In genomic region chr4:5338511-5338910, GRCh38 we compare ENCODE assay signal across 21 cellular contexts.
DNase-seq lines count a peak whose midpoint lies in the region; ATAC-seq and TF ChIP-seq lines count a peak whose summit lies in the region.
"Had no signal": no experiment of that assay in that cellular context is flagged by ENCODE, and none has a peak within 500 bp of the region (broad histone marks: within the 10 kb centered on the region; RNA-seq: fewer than 3 reads in every experiment).

No MANE protein-coding gene starts in this region.

- POLR2A ChIA-PET in naive thymus-derived CD8-positive, alpha-beta T cell (lab: Charles Lee) = no interaction called here

- H3K27ac Mint-ChIP-seq in naive thymus-derived CD8-positive, alpha-beta T cell = no peak overlapping the region
- H3K27ac Mint-ChIP-seq: CD4-positive, CD25-positive, alpha-beta regulatory T cell; T-helper 17 cell had no signal

- peaks cover 0 to 13% (median 2%) of the 10 kb centered on the region in 9 donors for H3K9me3 Mint-ChIP-seq in naive thymus-derived CD8-positive, alpha-beta T cell

- no peak for ATAC-seq in naive thymus-derived CD8-positive, alpha-beta T cell
- ATAC-seq: T-helper 17 cell had no signal

- peaks cover 0 to 6% (median 0%) of the 10 kb centered on the region in 5 donors for H3K27me3 Mint-ChIP-seq in naive thymus-derived CD8-positive, alpha-beta T cell
- H3K27me3 Mint-ChIP-seq: T-helper 17 cell had no signal

- peaks cover 0 to 3% (median 0%) of the 10 kb centered on the region in 4 donors for H3K4me1 Mint-ChIP-seq in naive thymus-derived CD8-positive, alpha-beta T cell
- H3K4me1 Mint-ChIP-seq: CD4-positive, CD25-positive, alpha-beta regulatory T cell; T-helper 17 cell had no signal

- TF ChIP-seq CTCF in fibroblast of mammary gland (conservative IDR thresholded peaks at IDR 0.05; ENCODE audit: control insufficient read depth, insufficient read depth, low read depth, low read length) = no peak

- H3K4me3 Mint-ChIP-seq in naive thymus-derived CD8-positive, alpha-beta T cell = no peak overlapping the region
- H3K4me3 Mint-ChIP-seq: CD4-positive, CD25-positive, alpha-beta regulatory T cell; T-helper 17 cell had no signal

- peak; percentile 92 for DNase-seq in EH (ENCODE audit: low read depth)
- DNase-seq in fibroblast of mammary gland (ENCODE audit: low read depth) = peak; percentile 22
- no peak for DNase-seq in NCI-H524 (lab: John Stamatoyannopoulos, UW)
- DNase-seq in naive thymus-derived CD8-positive, alpha-beta T cell = no peak
- DNase-seq in COLO829 (ENCODE audit: low spot score) = no peak
- DNase-seq in NCI-H524 treated with DMSO at 0.1 percent for 48 hours (lab: John Stamatoyannopoulos, UW) = no peak
- DNase-seq: CD4-positive, CD25-positive, alpha-beta regulatory T cell; COR-L47; DMS79; IMR-90; NCI-H1694; NCI-H2081 treated with DMSO at 0.1 percent for 48 hours; NCI-H2171 treated with DMSO at 0.1 percent for 48 hours; NCI-H526 treated with DMSO at 0.1 percent for 48 hours; OCI-M1; Right ventricle myocardium superior; SW 1271; T-helper 17 cell had no signal

- H3K4me3 ChIP-seq in fibroblast of mammary gland (ENCODE audit: control insufficient read depth, low read depth, low read length) = no peak overlapping the region
- H3K4me3 ChIP-seq: HAP-1, SK-N-MC had no signal

- peaks cover 0 to 4% (median 0%) of the 10 kb centered on the region in 3 donors for H3K36me3 Mint-ChIP-seq in naive thymus-derived CD8-positive, alpha-beta T cell
- H3K36me3 Mint-ChIP-seq: CD4-positive, CD25-positive, alpha-beta regulatory T cell had no signal

TF ChIP-seq in PFSK-1, 5 proteins besides CTCF, POLR2A, EP300 and RAD21:
- TF ChIP-seq POLR2AphosphoS5 (IDR thresholded peaks at IDR 0.05; ENCODE audit: low read depth, low read length) = no peak
- no peak for TF ChIP-seq REST (IDR thresholded peaks at IDR 0.05; ENCODE audit: insufficient read depth in 1 of 2, low read depth in 2 of 2, low read length in 2 of 2)
- 0 out of 2 replicates have a peak, but pooled peaks have one; percentile 38 for TF ChIP-seq SIN3A (IDR thresholded peaks at IDR 0.05; ENCODE audit: borderline replicate concordance, insufficient read depth, low read length)

Comparison
In these comparisons a context has a peak if more than half of its experiments do, and no peak if none do; other contexts are left out.
1. DNase-seq: peak in EH (single experiment) and fibroblast of mammary gland (single experiment); none in NCI-H524 (0 of 2), naive thymus-derived CD8-positive, alpha-beta T cell (0 of 10), COLO829 (single experiment) and NCI-H524 treated with DMSO at 0.1 percent for 48 hours (single experiment).